22 cellular contexts compared by ENCODE assay signal in the genomic region with DNA sequence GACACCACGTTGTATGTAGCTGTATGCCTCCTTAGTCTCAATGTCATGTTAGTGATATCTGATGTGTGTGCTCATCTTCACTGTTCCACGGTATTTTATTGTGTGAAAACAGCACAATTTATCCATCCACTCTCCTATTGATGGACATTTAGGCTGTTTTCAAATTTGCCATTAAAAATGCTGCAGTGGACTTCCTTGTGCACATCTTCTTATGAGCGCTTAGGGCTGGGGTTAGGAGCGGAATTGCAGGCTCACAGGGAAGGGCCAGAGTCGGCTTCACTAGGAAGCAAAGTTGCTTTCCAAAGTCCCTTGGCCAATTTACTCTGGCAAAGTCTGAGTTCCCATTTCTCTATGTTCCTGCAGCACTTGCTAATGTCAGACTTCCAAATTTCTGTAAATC.
"Had no signal": no experiment of that assay in that cellular context is flagged by ENCODE, and none has a peak within 500 bp of the region (broad histone marks: within the 10 kb centered on the region; RNA-seq: fewer than 3 reads in every experiment).

No MANE protein-coding gene starts in this region.

- H3K4me1 Mint-ChIP-seq: natural killer cell had no signal

- H3K9me3 Mint-ChIP-seq: natural killer cell, type B pancreatic cell had no signal

- ATAC-seq: gastrocnemius medialis, left lobe of liver, natural killer cell, pancreas, right lobe of liver had no signal

- H3K9me3 ChIP-seq: gastrocnemius medialis, pancreas, right lobe of liver, testis had no signal

- H3K4me1 ChIP-seq: gastrocnemius medialis, pancreas, right lobe of liver, testis, tibial artery had no signal

- H3K4me3 Mint-ChIP-seq: memory B cell, natural killer cell, type B pancreatic cell had no signal

- H3K27ac ChIP-seq: dorsolateral prefrontal cortex, epithelial cell of prostate, gastrocnemius medialis, pancreas, right lobe of liver, testis, tibial artery had no signal

- DNase-seq: effector CD4-positive, alpha-beta T cell; foreskin fibroblast; gastrocnemius medialis; occipital lobe; small intestine; stimulated activated CD4-positive, alpha-beta T cell treated with anti-CD3 and anti-CD28 coated beads, Interleukin-15, amount 100 ng/mL, for 24 hours; stimulated activated CD4-positive, alpha-beta T cell treated with anti-CD3 and anti-CD28 coated beads, Interleukin-2, amount 100 ng/mL, for 48 hours; stimulated activated CD8-positive, alpha-beta memory T cell treated with anti-CD3 and anti-CD28 coated beads, Interleukin-4, amount 100 ng/mL, for 48 hours; stimulated activated naive CD4-positive, alpha-beta T cell; substantia nigra; testis had no signal

- H3K27me3 Mint-ChIP-seq: type B pancreatic cell had no signal

- H3K36me3 Mint-ChIP-seq: natural killer cell, type B pancreatic cell had no signal

- H3K36me3 ChIP-seq: gastrocnemius medialis, pancreas, right lobe of liver, tibial artery had no signal

- H3K27ac Mint-ChIP-seq: memory B cell, natural killer cell, progenitor cell of endocrine pancreas had no signal

- H3K27me3 ChIP-seq: gastrocnemius medialis, pancreas, right lobe of liver, testis had no signal

- H3K4me3 ChIP-seq: dorsolateral prefrontal cortex, gastrocnemius medialis, lung, pancreas, right lobe of liver, testis, tibial artery had no signal
